25 cellular contexts compared by ENCODE assay signal in the genomic region with DNA sequence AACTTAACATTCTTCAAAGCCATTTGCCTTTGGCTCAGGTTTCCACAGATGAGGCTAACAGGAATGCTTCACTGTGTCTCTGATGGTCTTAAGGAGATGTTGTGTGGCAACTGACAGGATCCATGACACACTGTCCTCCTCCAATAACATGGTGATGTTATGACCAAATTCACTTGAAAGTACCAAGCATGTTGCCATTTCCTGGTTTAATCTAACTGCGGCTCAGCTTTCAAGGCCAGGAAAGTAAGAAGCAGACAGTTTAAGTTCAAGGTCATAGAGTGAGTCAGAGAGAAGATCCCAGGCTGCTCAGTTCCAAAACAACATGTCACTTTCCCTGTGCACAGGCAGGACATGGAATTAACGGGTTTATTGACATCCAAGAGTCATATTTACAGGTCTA.
DNase-seq lines count a peak whose midpoint lies in the region; ATAC-seq, FAIRE-seq and TF ChIP-seq lines count a peak whose summit lies in the region.
"Had no signal": no experiment of that assay in that cellular context is flagged by ENCODE, and none has a peak within 500 bp of the region (broad histone marks: within the 10 kb centered on the region; RNA-seq: fewer than 3 reads in every experiment).

No MANE protein-coding gene starts in this region.

- peaks cover 8% of the 10 kb centered on the region for H3K4me1 ChIP-seq in mucosa of descending colon (ENCODE audit: low read depth)
- H3K4me1 ChIP-seq: upper lobe of right lung had no signal

- H3K36me3 ChIP-seq in mucosa of descending colon (ENCODE audit: low read depth), result no peaks in the 10 kb centered on the region
- H3K36me3 ChIP-seq: left ventricle myocardium inferior, upper lobe of right lung had no signal

- no peak for TF ChIP-seq CTCF in mucosa of descending colon (IDR thresholded peaks at IDR 0.05)

- intact Hi-C loops in mucosa of descending colon (cut with DNase I, micrococcal nuclease), result no loop called here

- DNase-seq in DMS79 treated with DMSO at 0.1 percent for 48 hours (lab: John Stamatoyannopoulos, UW), result peak; percentile 44
- no peak for DNase-seq in DMS79 (lab: John Stamatoyannopoulos, UW)
- peak in 1 of 3 donors; percentile 55 for DNase-seq in mucosa of descending colon
- no peak for DNase-seq in NCI-H446 (lab: John Stamatoyannopoulos, UW)
- no peak for DNase-seq in stimulated activated CD4-positive, alpha-beta T cell treated with anti-CD3 and anti-CD28 coated beads, Interleukin-4, amount 100 ng/mL, for 24 hours
- DNase-seq in KBM-7, result no peak
- DNase-seq in activated naive CD4-positive, alpha-beta T cell treated with Interleukin-2 at 50 U/mL for 16 hours, result no peak
- DNase-seq: activated CD4-positive, alpha-beta memory T cell treated with anti-CD3 and anti-CD28 coated beads, Interleukin-2, amount 10 ng/mL, durations not matched to agents 7 days and 5 days; activated CD4-positive, CD25-positive, alpha-beta regulatory T cell treated with anti-CD3 and anti-CD28 coated beads, Interleukin-2, amount 50 U/mL, for 72 hours; anterior cingulate cortex; DND-41; endodermal cell; foreskin melanocyte; left ventricle myocardium inferior; naive thymus-derived CD4-positive, alpha-beta T cell; NCI-H1417 treated with DMSO at 0.1 percent for 48 hours; NCI-H2081; NCI-H446 treated with DMSO at 0.1 percent for 48 hours; NCI-H82; occipital lobe; upper lobe of right lung had no signal

- ATAC-seq in mucosa of descending colon, result peak; percentile 96
- ATAC-seq: activated naive CD4-positive, alpha-beta T cell treated with anti-CD3 and anti-CD28 coated beads, Interleukin-2, amount 50 U/mL, for 72 hours; esophagus mucosa; GM12878; naive thymus-derived CD4-positive, alpha-beta T cell; upper lobe of right lung had no signal

- no peak overlapping the region for H3K4me3 ChIP-seq in mucosa of descending colon
- H3K4me3 ChIP-seq: GM12878, left ventricle myocardium inferior, upper lobe of right lung had no signal

- FAIRE-seq in colon (lab: Jason Lieb, UNC), result peak; percentile 69
- FAIRE-seq: GM12878 had no signal

- in situ Hi-C loops in KBM-7 (cut with MboI; ENCODE audit: low pct_unique_long_range_greater_than_20kb, low sequenced_read_pairs), result no loop called here

- H3K9me3 ChIP-seq in mucosa of descending colon, result no peaks in the 10 kb centered on the region
- H3K9me3 ChIP-seq: left ventricle myocardium inferior, upper lobe of right lung had no signal
